20 cellular contexts compared by ENCODE assay signal in the genomic region with DNA sequence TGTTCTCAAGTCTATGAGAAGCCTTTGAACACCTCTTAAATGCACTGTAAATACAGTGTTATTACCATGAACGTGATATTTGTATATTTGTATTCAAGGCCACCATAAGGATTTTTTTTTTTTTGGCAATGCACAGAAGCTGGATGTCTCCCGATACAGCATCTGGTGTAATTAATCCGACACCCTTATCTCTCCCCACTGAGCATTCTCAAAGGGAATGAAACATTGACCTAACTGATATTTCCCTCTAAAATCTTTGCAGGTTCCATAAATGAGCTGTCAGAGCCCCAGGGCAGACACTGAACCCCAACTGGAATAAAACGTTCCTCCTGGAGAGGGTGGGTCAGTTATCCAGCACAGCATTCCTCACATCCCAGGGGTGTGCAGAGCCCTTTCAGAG.
"Had no signal": no experiment of that assay in that cellular context is flagged by ENCODE, and none has a peak within 500 bp of the region (broad histone marks: within the 10 kb centered on the region; RNA-seq: fewer than 3 reads in every experiment).

No MANE protein-coding gene starts in this region.

- H3K4me3 ChIP-seq: MG63, SJSA1, SK-N-MC had no signal

- H3K27ac ChIP-seq: SJSA1, SK-N-MC had no signal

- H3K27me3 ChIP-seq: MG63, SJSA1 had no signal

- DNase-seq: KG1, MG63, NCI-H1092, NCI-H1105 treated with DMSO at 0.1 percent for 48 hours, NCI-H1417 treated with DMSO at 0.1 percent for 48 hours, NCI-H1694, NCI-H187 treated with DMSO at 0.1 percent for 48 hours, NCI-H2029 treated with DMSO at 0.1 percent for 48 hours, NCI-H2171 treated with DMSO at 0.1 percent for 48 hours, NCI-H345, NCI-H446 treated with DMSO at 0.1 percent for 48 hours, NCI-H510A treated with DMSO at 0.1 percent for 48 hours, NCI-H526, NCI-H82, Right ventricle myocardium superior, SIG-M5, T-helper 1 cell, T-helper 17 cell had no signal

- H3K36me3 ChIP-seq: MG63, SJSA1 had no signal

- H3K9me3 ChIP-seq: MG63 had no signal

- H3K4me1 ChIP-seq: SJSA1 had no signal

- ATAC-seq: T-helper 17 cell had no signal
